In the genomic region with DNA sequence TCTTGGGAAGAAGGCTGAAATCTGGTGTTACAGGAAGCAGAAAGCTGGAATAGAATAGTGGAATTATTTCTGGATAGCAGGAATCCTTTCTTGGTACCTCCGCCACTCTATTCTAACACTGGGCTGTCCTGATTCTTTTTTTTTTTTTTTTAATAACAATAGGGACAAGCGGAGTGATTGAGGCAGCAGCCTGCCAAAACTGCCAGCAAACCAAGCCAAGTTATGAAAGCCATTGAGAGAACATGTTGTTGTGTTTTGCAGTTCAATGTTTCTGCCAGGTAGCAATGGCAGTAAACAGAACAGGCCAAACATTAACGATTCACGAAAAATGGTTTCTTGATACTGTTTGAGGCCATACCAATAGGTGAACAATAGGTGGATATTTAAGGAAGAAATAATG, we compare ENCODE assay signal across 2 cellular contexts.
TF ChIP-seq lines count a peak whose summit lies in the region.

No MANE protein-coding gene starts in this region.

TF ChIP-seq in liver, 16 proteins besides CTCF, POLR2A, EP300 and RAD21:
- TF ChIP-seq YY1 (IDR thresholded peaks at IDR 0.05) (peak; percentile 74), SP1 (IDR thresholded peaks at IDR 0.05) (no peak), HNF4A (conservative IDR thresholded peaks at IDR 0.05) (peak in 1 of 2 donors; percentile 11), RXRA (IDR thresholded peaks at IDR 0.05) (peak in 1 of 2 donors; percentile 12), GABPA (IDR thresholded peaks at IDR 0.05 in 1 of 2, conservative IDR thresholded peaks at IDR 0.05 in 1 of 2) (no peak), EGR1 (IDR thresholded peaks at IDR 0.05; ENCODE audit: low read depth in 2 of 2) (no peak)
- TF ChIP-seq, protein P1, sequence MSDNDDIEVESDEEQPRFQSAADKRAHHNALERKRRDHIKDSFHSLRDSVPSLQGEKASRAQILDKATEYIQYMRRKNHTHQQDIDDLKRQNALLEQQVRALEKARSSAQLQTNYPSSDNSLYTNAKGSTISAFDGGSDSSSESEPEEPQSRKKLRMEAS (IDR thresholded peaks at IDR 0.05), result no peak
- TF ChIP-seq, protein P2, sequence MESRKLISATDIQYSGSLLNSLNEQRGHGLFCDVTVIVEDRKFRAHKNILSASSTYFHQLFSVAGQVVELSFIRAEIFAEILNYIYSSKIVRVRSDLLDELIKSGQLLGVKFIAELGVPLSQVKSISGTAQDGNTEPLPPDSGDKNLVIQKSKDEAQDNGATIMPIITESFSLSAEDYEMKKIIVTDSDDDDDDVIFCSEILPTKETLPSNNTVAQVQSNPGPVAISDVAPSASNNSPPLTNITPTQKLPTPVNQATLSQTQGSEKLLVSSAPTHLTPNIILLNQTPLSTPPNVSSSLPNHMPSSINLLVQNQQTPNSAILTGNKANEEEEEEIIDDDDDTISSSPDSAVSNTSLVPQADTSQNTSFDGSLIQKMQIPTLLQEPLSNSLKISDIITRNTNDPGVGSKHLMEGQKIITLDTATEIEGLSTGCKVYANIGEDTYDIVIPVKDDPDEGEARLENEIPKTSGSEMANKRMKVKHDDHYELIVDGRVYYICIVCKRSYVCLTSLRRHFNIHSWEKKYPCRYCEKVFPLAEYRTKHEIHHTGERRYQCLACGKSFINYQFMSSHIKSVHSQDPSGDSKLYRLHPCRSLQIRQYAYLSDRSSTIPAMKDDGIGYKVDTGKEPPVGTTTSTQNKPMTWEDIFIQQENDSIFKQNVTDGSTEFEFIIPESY (IDR thresholded peaks at IDR 0.05), result no peak

TF ChIP-seq in HepG2, 621 proteins besides CTCF, POLR2A, EP300 and RAD21:
- TF ChIP-seq, protein P3, sequence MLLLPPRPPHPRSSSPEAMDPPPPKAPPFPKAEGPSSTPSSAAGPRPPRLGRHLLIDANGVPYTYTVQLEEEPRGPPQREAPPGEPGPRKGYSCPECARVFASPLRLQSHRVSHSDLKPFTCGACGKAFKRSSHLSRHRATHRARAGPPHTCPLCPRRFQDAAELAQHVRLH (CRISPR knock-in tag; IDR thresholded peaks at IDR 0.05; ENCODE audit: borderline replicate concordance, low read depth), result no peak
- TF ChIP-seq, protein P4, sequence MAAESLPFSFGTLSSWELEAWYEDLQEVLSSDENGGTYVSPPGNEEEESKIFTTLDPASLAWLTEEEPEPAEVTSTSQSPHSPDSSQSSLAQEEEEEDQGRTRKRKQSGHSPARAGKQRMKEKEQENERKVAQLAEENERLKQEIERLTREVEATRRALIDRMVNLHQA (CRISPR knock-in tag; IDR thresholded peaks at IDR 0.05), result no peak
- no peak for TF ChIP-seq KAT2B (IDR thresholded peaks at IDR 0.05; ENCODE audit: borderline replicate concordance, low read depth, low read length)
